Comparison of ENCODE assay signal across 8 cellular contexts in the genomic region with DNA sequence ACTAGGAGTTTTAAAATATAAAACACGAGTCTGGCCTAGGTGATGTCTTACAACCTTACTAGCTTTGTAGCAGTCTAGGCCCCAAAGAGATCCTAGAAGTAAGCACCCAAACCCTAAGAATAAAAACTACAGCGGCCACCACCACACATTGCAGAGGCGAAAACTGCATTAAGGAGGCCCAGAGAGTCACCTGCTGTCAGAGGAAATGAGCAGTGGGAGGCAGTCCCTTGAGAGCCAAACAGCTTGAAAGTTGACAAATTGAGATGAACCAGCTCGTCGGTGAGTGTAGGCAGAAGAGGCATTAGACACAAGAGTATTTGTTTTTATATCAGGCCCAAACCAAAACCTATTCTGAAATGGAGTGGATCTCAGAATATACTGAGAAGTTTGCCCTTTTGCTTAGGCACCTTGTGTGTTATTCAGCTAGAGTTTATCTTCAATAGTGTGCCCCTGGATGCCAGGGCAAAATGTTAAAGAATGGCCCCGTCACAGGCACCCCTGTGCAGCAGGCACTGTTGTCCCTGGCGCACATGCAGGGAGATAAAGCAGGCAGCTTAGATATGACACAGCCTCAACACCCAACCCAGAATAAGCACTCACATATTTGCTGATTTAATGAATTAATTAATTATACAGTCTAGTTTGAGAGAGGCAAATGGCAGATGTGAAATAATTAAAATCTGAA. TPM values are rescaled to one million over a fixed set of nuclear protein-coding genes. Genes with fewer than 3 reads are reported as not detected.
DNase-seq lines count a peak whose midpoint lies in the region; ATAC-seq and TF ChIP-seq lines count a peak whose summit lies in the region.

No MANE protein-coding gene starts in this region.

- H3K4me1 Mint-ChIP-seq in activated CD4-positive, alpha-beta T cell treated with anti-CD3 and anti-CD28 coated beads for 36 hours, result peaks cover 32% of the 10 kb centered on the region

- no peak overlapping the region for H3K9ac ChIP-seq in OCI-LY1 (ENCODE audit: low read length)

- TF ChIP-seq CTCF in OCI-LY1 (IDR thresholded peaks at IDR 0.05; ENCODE audit: low read length), result no peak

- ATAC-seq in activated CD4-positive, alpha-beta T cell treated with anti-CD3 and anti-CD28 coated beads for 36 hours, result peak; percentile 13
- ATAC-seq in Right ventricle myocardium superior (ENCODE audit: poor library complexity) (peak; percentile 49), GM21447 (IDR thresholded peaks at IDR 0.05; ENCODE audit: unreplicated experiment) (no peak)

- DNase-seq in activated CD4-positive, alpha-beta T cell treated with anti-CD3 and anti-CD28 coated beads for 36 hours, result peak; percentile 43
- DNase-seq in activated CD4-positive, alpha-beta T cell treated with anti-CD3 and anti-CD28 coated beads, Interleukin-2, amount 50 U/mL, for 1 hour, result no peak
- DNase-seq in Right ventricle myocardium superior (no peak), SKM-1 treated with dmso at 0.1 percent for 144 hours (lab: John Stamatoyannopoulos, UW; ENCODE audit: unreplicated experiment) (no peak), iPS-NIHi11 (ENCODE audit: low spot score) (no peak)

- H3K4me3 Mint-ChIP-seq in activated CD4-positive, alpha-beta T cell treated with anti-CD3 and anti-CD28 coated beads for 36 hours, result peak overlapping the region; percentile 74

- H3K27me3 ChIP-seq in OCI-LY1 (ENCODE audit: insufficient read depth, low read length), result no peaks in the 10 kb centered on the region; the same call in 1 of the 2 replicates

- H2AFZ ChIP-seq in OCI-LY1 (ENCODE audit: low read length), result no peak overlapping the region

- no peaks in the 10 kb centered on the region for H3F3A ChIP-seq in OCI-LY1 (ENCODE audit: insufficient read depth, low read length)

- H3K27ac Mint-ChIP-seq in activated CD4-positive, alpha-beta T cell treated with anti-CD3 and anti-CD28 coated beads for 36 hours, result peak overlapping the region; percentile 79

- peak overlapping the region; percentile 77; the same call in 1 of the 2 replicates for H3K4me2 ChIP-seq in OCI-LY1 (ENCODE audit: low read length)

- H3K9me2 ChIP-seq in OCI-LY1 (ENCODE audit: low read depth, low read length), result no peaks in the 10 kb centered on the region

- POLR2A ChIA-PET in activated CD4-positive, alpha-beta T cell treated with anti-CD3 and anti-CD28 coated beads for 36 hours (lab: Charles Lee), result interaction anchor here (0.6 kb wide), 2 partner anchors 494 to 819 kb away, joined by 3 to 12 read pairs; no protein-coding TSS in a partner anchor

- no peaks in the 10 kb centered on the region for H4K20me1 ChIP-seq in OCI-LY1 (ENCODE audit: insufficient read depth, low read length)

- CTCF ChIA-PET in activated CD4-positive, alpha-beta T cell treated with anti-CD3 and anti-CD28 coated beads for 36 hours (lab: Charles Lee), result interaction anchor here (0.5 to 4.5 kb wide), 22 partner anchors 10 to 1917 kb away, joined by 3 to 22 read pairs (median 4); a partner anchor contains a TSS

- no peaks in the 10 kb centered on the region; the same call in 1 of the 2 replicates for H3K36me3 ChIP-seq in OCI-LY1 (ENCODE audit: insufficient read depth, low read length)

- H3K4me3 ChIP-seq in OCI-LY1 (ENCODE audit: low read depth, low read length, poor library complexity, severe bottlenecking), result no peak overlapping the region

- H3K36me3 Mint-ChIP-seq in activated CD4-positive, alpha-beta T cell treated with anti-CD3 and anti-CD28 coated beads for 36 hours (ENCODE audit: low read depth), result no peaks in the 10 kb centered on the region

- intact Hi-C loops in activated CD4-positive, alpha-beta T cell treated with anti-CD3 and anti-CD28 coated beads for 36 hours (cut with DNase I, micrococcal nuclease), result loop anchor here (2.0 to 10.0 kb wide), 11 partner anchors 61 to 1348 kb away; a partner anchor contains a TSS
- intact Hi-C loops in Right ventricle myocardium superior (cut with DNase I), result no loop called here

- H3K27ac ChIP-seq in OCI-LY1 (ENCODE audit: low read depth, low read length, poor library complexity, severe bottlenecking) (no peak overlapping the region), temporal lobe (ENCODE audit: low read depth, low read length) (peak overlapping the region; percentile 94)

- peaks cover 3% of the 10 kb centered on the region for H3K27me3 Mint-ChIP-seq in activated CD4-positive, alpha-beta T cell treated with anti-CD3 and anti-CD28 coated beads for 36 hours

- H3K79me2 ChIP-seq in OCI-LY1 (ENCODE audit: insufficient read depth, low read length), result no peaks in the 10 kb centered on the region

- peaks cover 10% of the 10 kb centered on the region for H3K9me3 ChIP-seq in OCI-LY1 (ENCODE audit: low read length)

- H3K4me1 ChIP-seq in OCI-LY1 (ENCODE audit: insufficient read depth, low read length, severe bottlenecking), result peaks cover 15% of the 10 kb centered on the region

- peaks cover 9% of the 10 kb centered on the region for H3K9me3 Mint-ChIP-seq in activated CD4-positive, alpha-beta T cell treated with anti-CD3 and anti-CD28 coated beads for 36 hours (ENCODE audit: low read depth)

RNA-seq across cellular contexts. Expression of a gene that starts 56.7 kb away (rescaled TPM):
- 1 to 10 TPM; 5.8 to 8.2 TPM for total RNA-seq in activated CD4-positive, alpha-beta T cell treated with anti-CD3 and anti-CD28 coated beads for 36 hours
- total RNA-seq in Right ventricle myocardium superior, result 60.3 TPM
- total RNA-seq in temporal lobe, result 11.6 TPM
